22 cellular contexts compared by ENCODE assay signal in genomic region chr7:48101352-48101751, GRCh38.
"Had no signal": no experiment of that assay in that cellular context is flagged by ENCODE, and none has a peak within 500 bp of the region (broad histone marks: within the 10 kb centered on the region; RNA-seq: fewer than 3 reads in every experiment).

No MANE protein-coding gene starts in this region.

- H3K36me3 ChIP-seq: prostate gland had no signal

- H3K4me1 Mint-ChIP-seq: nephron; stimulated activated memory B cell treated with anti-CD40 and anti-IgM and Interleukin-4, amounts not matched to agents 10 μg/mL and 1 μg/mL and 100 μg/mL, for 72 hours had no signal

- H3K27me3 Mint-ChIP-seq: stimulated activated memory B cell treated with anti-CD40 and anti-IgM and Interleukin-4, amounts not matched to agents 10 μg/mL and 1 μg/mL and 100 μg/mL, for 72 hours; stimulated activated naive CD8-positive, alpha-beta T cell treated with anti-CD3 and anti-CD28 coated beads, Interleukin-15, Interleukin-2, amounts not matched to agents 100 ng/mL and 50 ng/mL, for 24 hours had no signal

- H3K27ac Mint-ChIP-seq: nephron; stimulated activated memory B cell treated with anti-CD40 and anti-IgM and Interleukin-4, amounts not matched to agents 10 μg/mL and 1 μg/mL and 100 μg/mL, for 72 hours; stimulated activated naive CD8-positive, alpha-beta T cell treated with anti-CD3 and anti-CD28 coated beads, Interleukin-15, Interleukin-2, amounts not matched to agents 100 ng/mL and 50 ng/mL, for 24 hours had no signal

- DNase-seq: effector CD8-positive, alpha-beta T cell; esophagus squamous epithelium; foreskin fibroblast; kidney glomerular epithelial cell; mammary epithelial cell; mucosa of descending colon; occipital lobe; retina; right lobe of liver; spleen; stimulated activated CD4-positive, alpha-beta T cell treated with anti-CD3 and anti-CD28 coated beads, Interleukin-1b, Interleukin-23, amount 100 ng/mL, for 48 hours; stimulated activated CD4-positive, alpha-beta T cell treated with anti-CD3 and anti-CD28 coated beads, Interleukin-4, amount 100 ng/mL, for 24 hours; tibial artery; upper lobe of right lung had no signal

- H3K4me3 Mint-ChIP-seq: nephron; stimulated activated memory B cell treated with anti-CD40 and anti-IgM and Interleukin-4, amounts not matched to agents 10 μg/mL and 1 μg/mL and 100 μg/mL, for 72 hours; stimulated activated naive CD8-positive, alpha-beta T cell treated with anti-CD3 and anti-CD28 coated beads, Interleukin-15, Interleukin-2, amounts not matched to agents 100 ng/mL and 50 ng/mL, for 24 hours had no signal

- H3K4me3 ChIP-seq: coronary artery, esophagus squamous epithelium, hepatocyte, mucosa of descending colon, prostate gland, right lobe of liver, spleen, tibial artery, upper lobe of right lung, vagina had no signal

- ATAC-seq: left lobe of liver; stimulated activated memory B cell treated with anti-CD40 and anti-IgM and Interleukin-4, amounts not matched to agents 10 μg/mL and 1 μg/mL and 100 μg/mL, for 72 hours had no signal

- H3K27me3 ChIP-seq: esophagus squamous epithelium, hepatocyte, right lobe of liver, spleen, tibial artery, upper lobe of right lung, vagina had no signal

- H3K9me3 ChIP-seq: esophagus squamous epithelium, mucosa of descending colon, prostate gland, right lobe of liver, spleen, tibial artery, upper lobe of right lung, vagina had no signal

- H3K9me3 Mint-ChIP-seq: nephron; stimulated activated memory B cell treated with anti-CD40 and anti-IgM and Interleukin-4, amounts not matched to agents 10 μg/mL and 1 μg/mL and 100 μg/mL, for 72 hours; stimulated activated naive CD8-positive, alpha-beta T cell treated with anti-CD3 and anti-CD28 coated beads, Interleukin-15, Interleukin-2, amounts not matched to agents 100 ng/mL and 50 ng/mL, for 24 hours had no signal
